Comparison of ENCODE assay signal across 33 cellular contexts in genomic region chr3:5741017-5741416, GRCh38.
"Had no signal": no experiment of that assay in that cellular context is flagged by ENCODE, and none has a peak within 500 bp of the region (broad histone marks: within the 10 kb centered on the region; RNA-seq: fewer than 3 reads in every experiment).

No MANE protein-coding gene starts in this region.

- H3K4me3 ChIP-seq: adrenal gland, ascending aorta, body of pancreas, breast epithelium, cardiac muscle cell had no signal

- H3K36me3 ChIP-seq: adrenal gland, ascending aorta, brain microvascular endothelial cell, breast epithelium, cardiac muscle cell had no signal

- H3K9me3 ChIP-seq: adrenal gland, ascending aorta, body of pancreas, breast epithelium had no signal

- H3K27ac ChIP-seq: adrenal gland, ascending aorta, body of pancreas, brain microvascular endothelial cell, breast epithelium, cardiac muscle cell had no signal

- ATAC-seq: activated naive CD4-positive, alpha-beta T cell treated with anti-CD3 and anti-CD28 coated beads, Interleukin-2, amount 50 U/mL, for 72 hours; activated naive CD8-positive, alpha-beta T cell treated with anti-CD3 and anti-CD28 coated beads, Interleukin-2, amount 50 U/mL, for 24 hours; activated T-cell treated with anti-CD3 and anti-CD28 coated beads, Interleukin-2, amount 50 U/mL, for 4 hours; activated T-cell treated with anti-CD3 and anti-CD28 coated beads, Interleukin-2, amount 50 U/mL, for 72 hours; activated T-helper 17 cell treated with anti-CD3 and anti-CD28 coated beads, Interleukin-2, amount 50 U/mL, for 72 hours; body of pancreas had no signal

- H3K27me3 ChIP-seq: adrenal gland, ascending aorta, body of pancreas, brain microvascular endothelial cell, breast epithelium, cardiac muscle cell had no signal

- FAIRE-seq: astrocyte, bronchial epithelial cell, colon had no signal

- DNase-seq: activated effector memory CD4-positive, alpha-beta T cell treated with anti-CD3 and anti-CD28 coated beads, Interleukin-2, amount 50 U/mL, for 16 hours; activated effector memory CD4-positive, alpha-beta T cell treated with Interleukin-2 at 50 U/mL for 16 hours; activated gamma-delta T cell; activated gamma-delta T cell treated with Interleukin-2 at 50 U/mL for 16 hours; activated naive CD4-positive, alpha-beta T cell; activated naive CD4-positive, alpha-beta T cell treated with anti-CD3 and anti-CD28 coated beads for 36 hours; activated naive CD4-positive, alpha-beta T cell treated with anti-CD3 and anti-CD28 coated beads, Interleukin-2, amount 10 ng/mL, durations not matched to agents 7 days and 5 days; activated naive CD4-positive, alpha-beta T cell treated with anti-CD3 and anti-CD28 coated beads, Interleukin-2, amount 50 U/mL, for 16 hours; activated naive CD4-positive, alpha-beta T cell treated with Interleukin-2 at 50 U/mL for 16 hours; activated naive CD8-positive, alpha-beta T cell treated with anti-CD3 and anti-CD28 coated beads for 36 hours; activated naive CD8-positive, alpha-beta T cell treated with anti-CD3 and anti-CD28 coated beads, Interleukin-2, amount 10 ng/mL, durations not matched to agents 7 days and 5 days; activated naive CD8-positive, alpha-beta T cell treated with anti-CD3 and anti-CD28 coated beads, Interleukin-2, amount 50 U/mL, for 24 hours; activated T-cell treated with anti-CD3 and anti-CD28 coated beads, Interleukin-2, amount 50 U/mL, for 4 hours; activated T-cell treated with anti-CD3 and anti-CD28 coated beads, Interleukin-2, amount 50 U/mL, for 48 hours; activated T-cell treated with anti-CD3 and anti-CD28 coated beads, Interleukin-2, amount 50 U/mL, for 72 hours; adrenal gland; amniotic stem cell; amygdala; anterior cingulate cortex; aorta; body of pancreas; brain microvascular endothelial cell; caudate nucleus; central memory CD4-positive, alpha-beta T cell; cerebellar nuclear complex had no signal

- H3K4me1 ChIP-seq: adrenal gland, ascending aorta, body of pancreas, breast epithelium had no signal
